ENCODE assay signal across 8 cellular contexts in genomic region chrX:135295238-135295943, GRCh38. TPM values are rescaled to one million over a fixed set of nuclear protein-coding genes. Genes with fewer than 3 reads are reported as not detected.
DNase-seq lines count a peak whose midpoint lies in the region; ATAC-seq, FAIRE-seq and TF ChIP-seq lines count a peak whose summit lies in the region.

No MANE protein-coding gene starts in this region.

- TF ChIP-seq CTCF in WERI-Rb-1 (IDR thresholded peaks at IDR 0.05; ENCODE audit: low read depth, low read length) (peak; percentile 36), bronchial epithelial cell (IDR thresholded peaks at IDR 0.05; ENCODE audit: insufficient read depth, low read length, severe bottlenecking) (peak; percentile 43)

- ATAC-seq in HG02798 (IDR thresholded peaks at IDR 0.05; ENCODE audit: poor library complexity, unreplicated experiment) = peak; percentile 99

- FAIRE-seq in GM12891 (lab: Jason Lieb, UNC) (peak; percentile 93), bronchial epithelial cell (lab: Jason Lieb, UNC) (no peak)

- TF ChIP-seq POLR2A in GM12891 (IDR thresholded peaks at IDR 0.05; ENCODE audit: low read depth, low read length) = no peak

- H3K4me3 ChIP-seq in WERI-Rb-1 (ENCODE audit: low read depth, low read length) (peak overlapping the region; percentile 54), bronchial epithelial cell (ENCODE audit: low read depth, low read length) (peak overlapping the region; percentile 19)

- no peaks in the 10 kb centered on the region for H3K9me3 ChIP-seq in WERI-Rb-1 (ENCODE audit: severe bottlenecking)

- peaks cover 8% of the 10 kb centered on the region for H3K27me3 ChIP-seq in WERI-Rb-1 (ENCODE audit: insufficient read depth, low read depth, severe bottlenecking)
- H3K27me3 ChIP-seq in bronchial epithelial cell (ENCODE audit: control insufficient read depth, insufficient read depth, low read length) = no peaks in the 10 kb centered on the region

- no peak overlapping the region for H3K27ac ChIP-seq in WERI-Rb-1

- H3K36me3 ChIP-seq in WERI-Rb-1 (no peaks in the 10 kb centered on the region), bronchial epithelial cell (ENCODE audit: control insufficient read depth, insufficient read depth, low read length) (no peaks in the 10 kb centered on the region)

- DNase-seq in GM12891 (ENCODE audit: insufficient read length, low spot score) (peak; percentile 4), WERI-Rb-1 (peak; percentile 65), bronchial epithelial cell (ENCODE audit: low read depth) (peak; percentile 40), kidney glomerular epithelial cell (lab: John Stamatoyannopoulos, UW) (peak; percentile 0), epidermal melanocyte (ENCODE audit: insufficient read length, low spot score) (no peak), SIG-M5 (lab: John Stamatoyannopoulos, UW) (no peak)
- DNase-seq in stimulated activated CD4-positive, alpha-beta T cell treated with anti-CD3 and anti-CD28 coated beads, Interleukin-4, amount 100 ng/mL, for 4 hours = peak; percentile 54 to 64

TF ChIP-seq in GM12891, 5 proteins besides CTCF, POLR2A, EP300 and RAD21:
- no peak for TF ChIP-seq POLR2AphosphoS5 (IDR thresholded peaks at IDR 0.05; ENCODE audit: low read depth, low read length)
- TF ChIP-seq SPI1 (IDR thresholded peaks at IDR 0.05; ENCODE audit: low read depth, low read length) = no peak
- TF ChIP-seq TAF1 (IDR thresholded peaks at IDR 0.05; ENCODE audit: low read depth, low read length) = no peak
- TF ChIP-seq POU2F2 (IDR thresholded peaks at IDR 0.05; ENCODE audit: low read depth, low read length) = no peak
- TF ChIP-seq PAX5 (IDR thresholded peaks at IDR 0.05; ENCODE audit: insufficient read depth, low read length, severe bottlenecking) = no peak

RNA-seq across cellular contexts. Expression of gene ETDC, which starts 13.9 kb away (rescaled TPM):
- not detected for polyA plus RNA-seq in GM12891 (2012; ENCODE audit: low read depth, missing spikeins)
- not detected in 2 replicates for total RNA-seq in bronchial epithelial cell

RNA-seq across cellular contexts. Expression of gene ETDA, which starts 43.5 kb away (rescaled TPM):
- not detected for polyA plus RNA-seq in GM12891 (2012; ENCODE audit: low read depth, missing spikeins)
- not detected in 2 replicates for total RNA-seq in bronchial epithelial cell

RNA-seq across cellular contexts. Expression of gene ZNF75D, which starts 48.5 kb away (rescaled TPM):
- 2.8 TPM for polyA plus RNA-seq in GM12891 (2012; ENCODE audit: low read depth, missing spikeins)
- 3.7 and 5.4 TPM in 2 replicates for total RNA-seq in bronchial epithelial cell

RNA-seq across cellular contexts. Expression of gene ZNF449, which starts 49.2 kb away (rescaled TPM):
- polyA plus RNA-seq in GM12891 (2012; ENCODE audit: low read depth, missing spikeins) = 0.83 TPM
- 4.7 and 7.6 TPM in 2 replicates for total RNA-seq in bronchial epithelial cell

Comparison
In these comparisons a context has a peak if more than half of its experiments do, and no peak if none do; other contexts are left out.
1. DNase-seq: peak in GM12891 (single experiment), WERI-Rb-1 (single experiment), bronchial epithelial cell (single experiment), kidney glomerular epithelial cell (single experiment) and stimulated activated CD4-positive, alpha-beta T cell treated with anti-CD3 and anti-CD28 coated beads, Interleukin-4, amount 100 ng/mL, for 4 hours (2 of 2); none in epidermal melanocyte (single experiment) and SIG-M5 (single experiment).